11 cellular contexts compared by ENCODE assay signal in the genomic region with DNA sequence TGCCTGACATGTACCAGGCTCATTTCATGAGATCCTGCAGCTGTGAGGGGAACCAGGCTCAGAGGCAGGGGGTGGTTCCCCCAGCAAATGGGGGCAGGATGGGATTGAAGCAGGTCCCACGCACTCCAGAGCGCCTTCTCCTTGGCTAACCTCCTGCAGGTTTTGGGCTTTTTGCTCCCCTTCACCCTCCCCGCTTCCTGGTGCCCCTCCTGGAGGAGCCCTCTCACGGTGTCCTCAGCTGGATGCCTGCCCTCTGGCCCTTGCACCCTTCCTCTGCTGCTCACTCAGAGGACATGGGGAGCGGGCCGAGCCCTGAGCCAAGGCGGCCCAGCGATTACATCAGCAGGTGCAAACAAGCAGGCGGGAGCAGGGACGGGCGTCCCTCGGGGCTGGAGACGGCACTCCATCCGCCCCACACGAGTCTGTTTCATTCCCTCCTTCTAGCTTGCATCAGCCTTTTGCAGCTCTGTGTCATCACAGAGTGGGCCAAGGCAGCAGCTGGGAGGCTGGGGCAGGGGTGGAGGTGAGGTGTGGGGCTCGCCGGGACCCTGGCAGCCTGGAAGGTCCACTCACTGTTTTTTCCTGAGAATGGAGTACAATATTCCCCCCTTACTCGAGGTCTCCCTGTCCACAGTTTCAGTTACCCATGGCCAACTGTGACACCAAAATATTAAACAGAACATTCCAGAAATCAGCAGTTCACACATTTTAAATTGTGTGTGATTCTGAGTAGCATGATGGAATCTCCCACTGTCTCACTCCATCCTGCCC. TPM values are rescaled to one million over a fixed set of nuclear protein-coding genes. Genes with fewer than 3 reads are reported as not detected.
DNase-seq lines count a peak whose midpoint lies in the region; ATAC-seq and TF ChIP-seq lines count a peak whose summit lies in the region.
"Had no signal": no experiment of that assay in that cellular context is flagged by ENCODE, and none has a peak within 500 bp of the region (broad histone marks: within the 10 kb centered on the region; RNA-seq: fewer than 3 reads in every experiment).

No MANE protein-coding gene starts in this region.

- TF ChIP-seq POLR2A in uterus (IDR thresholded peaks at IDR 0.05) = no peak

- no peaks in the 10 kb centered on the region for H3K36me3 ChIP-seq in uterus
- H3K36me3 ChIP-seq: HAP-1 had no signal

- intact Hi-C loops in Right ventricle myocardium inferior (cut with DNase I) = loop anchor here (10.0 kb wide), 1 partner anchor 262 kb away; no protein-coding TSS in a partner anchor
- intact Hi-C loops in cardiac septum (cut with DNase I) = loop anchor here (5.0 kb wide), 2 partner anchors 34 to 204 kb away; no protein-coding TSS in a partner anchor
- intact Hi-C loops in uterus (cut with DNase I; ENCODE audit: low total_unique reads) = loop anchor here (10.0 kb wide), 1 partner anchor 52 kb away; the partner anchor contains the start of gene UNC5B

- ATAC-seq in Right ventricle myocardium inferior (peak; percentile 61), GM18520 (IDR thresholded peaks at IDR 0.05; ENCODE audit: unreplicated experiment) (no peak), GM19035 (IDR thresholded peaks at IDR 0.05; ENCODE audit: unreplicated experiment) (no peak)

- no peaks in the 10 kb centered on the region for H3K4me1 ChIP-seq in uterus

- no peaks in the 10 kb centered on the region for H3K9me3 ChIP-seq in uterus
- H3K9me3 ChIP-seq: HAP-1 had no signal

- H3K27ac ChIP-seq in layer of hippocampus (ENCODE audit: low read depth, low read length) = peak overlapping the region; percentile 35
- H3K27ac ChIP-seq in uterus = peak overlapping the region; percentile 52 to 78
- H3K27ac ChIP-seq: C4-2B had no signal

- H3K27me3 ChIP-seq in layer of hippocampus (ENCODE audit: control insufficient read depth, insufficient read depth, low read length) = no peaks in the 10 kb centered on the region
- H3K27me3 ChIP-seq in uterus = no peaks in the 10 kb centered on the region

- H3K4me3 ChIP-seq in uterus = no peak overlapping the region
- H3K4me3 ChIP-seq: HAP-1 had no signal

- peak in 1 of 4 experiments; percentile 19 for TF ChIP-seq CTCF in uterus (IDR thresholded peaks at IDR 0.05)

- peak; percentile 86 for DNase-seq in Right ventricle myocardium inferior (ENCODE audit: missing footprints)
- no peak for DNase-seq in cardiac septum (ENCODE audit: low spot score)
- DNase-seq in astrocyte of the hippocampus (ENCODE audit: low read depth, low spot score) = peak; percentile 38
- DNase-seq in uterus = peak; percentile 84
- no peak for DNase-seq in activated CD8-positive, alpha-beta memory T cell treated with anti-CD3 and anti-CD28 coated beads, Interleukin-2, amount 50 U/mL, for 48 hours
- DNase-seq: activated naive CD4-positive, alpha-beta T cell treated with anti-CD3 and anti-CD28 coated beads for 36 hours had no signal

RNA-seq across cellular contexts. Expression of gene SLC29A3, which starts 52.7 kb away (rescaled TPM):
- total RNA-seq in Right ventricle myocardium inferior (1.8 TPM), cardiac septum (1.6 TPM), uterus (10 to 100 TPM in 1 of 4 donors, 1 to 10 TPM in 3; 1.0 to 13.8 (median 5.5) TPM)

RNA-seq across cellular contexts. Expression of gene UNC5B, which starts 54.0 kb away (rescaled TPM):
- total RNA-seq in Right ventricle myocardium inferior (13.1 TPM), cardiac septum (22.4 TPM), uterus (10 to 100 TPM in 3 of 4 donors, 1 to 10 TPM in 1; 5.3 to 26.6 (median 17.7) TPM)

Comparison
In these comparisons a context has a peak if more than half of its experiments do, and no peak if none do; other contexts are left out.
1. DNase-seq: peak in Right ventricle myocardium inferior (single experiment), astrocyte of the hippocampus (single experiment) and uterus (2 of 2); none in cardiac septum (single experiment) and activated CD8-positive, alpha-beta memory T cell treated with anti-CD3 and anti-CD28 coated beads, Interleukin-2, amount 50 U/mL, for 48 hours (single experiment).